In genomic region chr1:36124404-36125128, GRCh38 we compare ENCODE assay signal across 10 cellular contexts. TPM values are rescaled to one million over a fixed set of nuclear protein-coding genes. Genes with fewer than 3 reads are reported as not detected.
DNase-seq lines count a peak whose midpoint lies in the region; ATAC-seq and TF ChIP-seq lines count a peak whose summit lies in the region.
"Had no signal": no experiment of that assay in that cellular context is flagged by ENCODE, and none has a peak within 500 bp of the region (broad histone marks: within the 10 kb centered on the region; RNA-seq: fewer than 3 reads in every experiment).

No MANE protein-coding gene starts in this region.

- peaks cover 14% of the 10 kb centered on the region for H3K4me1 ChIP-seq in left ventricle myocardium inferior
- peaks cover 32% of the 10 kb centered on the region for H3K4me1 ChIP-seq in vagina
- H3K4me1 ChIP-seq: parathyroid adenoma had no signal

- H3K36me3 Mint-ChIP-seq in natural killer cell treated with Interleukin-12 subunit alpha and Interleukin-12 subunit beta and Interleukin-15 and Interleukin-18, amount 100 ng/mL, for 72 hours = no peaks in the 10 kb centered on the region

- H3K4me3 ChIP-seq in left ventricle myocardium inferior (peak overlapping the region; percentile 61), choroid plexus epithelial cell (ENCODE audit: low read depth, low read length) (peak overlapping the region; percentile 25), vagina (peak overlapping the region; percentile 42 to 52)

- no peaks in the 10 kb centered on the region for H3K36me3 ChIP-seq in left ventricle myocardium inferior
- H3K36me3 ChIP-seq in vagina = no peaks in the 10 kb centered on the region
- H3K36me3 ChIP-seq: heart right ventricle had no signal

- peaks cover 23 to 25% of the 10 kb centered on the region in 2 donors for H3K4me1 Mint-ChIP-seq in natural killer cell treated with Interleukin-12 subunit alpha and Interleukin-12 subunit beta and Interleukin-15 and Interleukin-18, amount 100 ng/mL, for 72 hours (ENCODE audit: low read depth in 2 of 2)

- H3K9me3 Mint-ChIP-seq in natural killer cell treated with Interleukin-12 subunit alpha and Interleukin-12 subunit beta and Interleukin-15 and Interleukin-18, amount 100 ng/mL, for 72 hours = no peaks in the 10 kb centered on the region

- H3K27ac ChIP-seq in left ventricle myocardium inferior (replicated peaks) (no peak overlapping the region), vagina (peak overlapping the region; percentile 48)
- H3K27ac ChIP-seq: heart right ventricle, parathyroid adenoma had no signal

- H3K27ac Mint-ChIP-seq in natural killer cell treated with Interleukin-12 subunit alpha and Interleukin-12 subunit beta and Interleukin-15 and Interleukin-18, amount 100 ng/mL, for 72 hours = no peak overlapping the region

- DNase-seq in left ventricle myocardium inferior (no peak), cardiac septum (ENCODE audit: low spot score) (no peak), choroid plexus epithelial cell (ENCODE audit: low read depth) (no peak), vagina (ENCODE audit: extremely low spot score in 2 of 2) (no peak), cortex of kidney (lab: John Stamatoyannopoulos, UW) (no peak)
- DNase-seq in natural killer cell treated with Interleukin-12 subunit alpha and Interleukin-12 subunit beta and Interleukin-15 and Interleukin-18, amount 100 ng/mL, for 72 hours (ENCODE audit: low spot score) = no peak

- peaks cover 22% of the 10 kb centered on the region for H3K27me3 ChIP-seq in left ventricle myocardium inferior (ENCODE audit: low read depth)
- no peaks in the 10 kb centered on the region for H3K27me3 ChIP-seq in vagina

- intact Hi-C loops in left ventricle myocardium inferior (cut with micrococcal nuclease) = no loop called here
- intact Hi-C loops in cardiac septum (cut with DNase I) = no loop called here
- intact Hi-C loops in vagina (cut with DNase I) = no loop called here

- no peak for ATAC-seq in natural killer cell treated with Interleukin-12 subunit alpha and Interleukin-12 subunit beta and Interleukin-15 and Interleukin-18, amount 100 ng/mL, for 72 hours
- ATAC-seq in HG03159 (IDR thresholded peaks at IDR 0.05; ENCODE audit: unreplicated experiment) (no peak), HG02938 (IDR thresholded peaks at IDR 0.05; ENCODE audit: unreplicated experiment) (no peak)

- H3K27me3 Mint-ChIP-seq in natural killer cell treated with Interleukin-12 subunit alpha and Interleukin-12 subunit beta and Interleukin-15 and Interleukin-18, amount 100 ng/mL, for 72 hours = peaks cover 23 to 36% of the 10 kb centered on the region in 2 donors

- peak overlapping the region; percentile 63 for H3K4me3 Mint-ChIP-seq in natural killer cell treated with Interleukin-12 subunit alpha and Interleukin-12 subunit beta and Interleukin-15 and Interleukin-18, amount 100 ng/mL, for 72 hours

- TF ChIP-seq CTCF in left ventricle myocardium inferior (IDR thresholded peaks at IDR 0.05; ENCODE audit: borderline replicate concordance) = no peak
- no peak for TF ChIP-seq CTCF in choroid plexus epithelial cell (conservative IDR thresholded peaks at IDR 0.05; ENCODE audit: low read depth, low read length)
- no peak for TF ChIP-seq CTCF in vagina (IDR thresholded peaks at IDR 0.05)

- TF ChIP-seq POLR2A in vagina (IDR thresholded peaks at IDR 0.05) = no peak

- no peaks in the 10 kb centered on the region for H3K9me3 ChIP-seq in left ventricle myocardium inferior (replicated peaks)
- no peaks in the 10 kb centered on the region for H3K9me3 ChIP-seq in vagina
- H3K9me3 ChIP-seq: heart right ventricle had no signal

RNA-seq across cellular contexts. Expression of gene COL8A2, which starts 0.5 kb away (rescaled TPM):
- total RNA-seq in left ventricle myocardium inferior = 1.2 TPM
- 1.7 TPM for total RNA-seq in cardiac septum
- under 1 TPM in 1 of 2 donors, not detected in 1; 0.08 TPM for total RNA-seq in natural killer cell treated with Interleukin-12 subunit alpha and Interleukin-12 subunit beta and Interleukin-15 and Interleukin-18, amount 100 ng/mL, for 72 hours
- total RNA-seq in vagina = 6.4 TPM

RNA-seq across cellular contexts. Expression of gene TRAPPC3, which starts 24.7 kb away (rescaled TPM):
- total RNA-seq in left ventricle myocardium inferior (54.6 TPM), cardiac septum (47.9 TPM), vagina (52.1 TPM)
- total RNA-seq in natural killer cell treated with Interleukin-12 subunit alpha and Interleukin-12 subunit beta and Interleukin-15 and Interleukin-18, amount 100 ng/mL, for 72 hours = 10 to 100 TPM; 58.4 to 69.2 TPM

RNA-seq across cellular contexts. Expression of gene MAP7D1, which starts 31.4 kb away (rescaled TPM):
- total RNA-seq in left ventricle myocardium inferior (363 TPM), cardiac septum (262 TPM), vagina (93.8 TPM)
- total RNA-seq in natural killer cell treated with Interleukin-12 subunit alpha and Interleukin-12 subunit beta and Interleukin-15 and Interleukin-18, amount 100 ng/mL, for 72 hours = 100 to 1,000 TPM; 153 to 196 TPM

RNA-seq across cellular contexts. Expression of gene ADPRS, which starts 35.9 kb away (rescaled TPM):
- 17.8 TPM for total RNA-seq in left ventricle myocardium inferior
- 17.6 TPM for total RNA-seq in cardiac septum
- 10 to 100 TPM; 43.5 to 47.9 TPM for total RNA-seq in natural killer cell treated with Interleukin-12 subunit alpha and Interleukin-12 subunit beta and Interleukin-15 and Interleukin-18, amount 100 ng/mL, for 72 hours
- 32.2 TPM for total RNA-seq in vagina

RNA-seq across cellular contexts. Expression of gene TEKT2, which starts 40.7 kb away (rescaled TPM):
- not detected for total RNA-seq in left ventricle myocardium inferior
- total RNA-seq in cardiac septum = not detected
- total RNA-seq in natural killer cell treated with Interleukin-12 subunit alpha and Interleukin-12 subunit beta and Interleukin-15 and Interleukin-18, amount 100 ng/mL, for 72 hours = not detected
- not detected for total RNA-seq in vagina
- total RNA-seq: heart right ventricle had no signal
